Comparison of ENCODE assay signal across 13 cellular contexts in genomic region chrX:152507168-152507567, GRCh38. TPM values are rescaled to one million over a fixed set of nuclear protein-coding genes. Genes with fewer than 3 reads are reported as not detected.
"Had no signal": no experiment of that assay in that cellular context is flagged by ENCODE, and none has a peak within 500 bp of the region (broad histone marks: within the 10 kb centered on the region; RNA-seq: fewer than 3 reads in every experiment).

No MANE protein-coding gene starts in this region.

RNA-seq across cellular contexts. Expression of gene GABRA3, which starts 56.1 kb away (rescaled TPM):
- total RNA-seq: activated B cell treated with CpG ODN at 0.5 μM for 24 hours; activated CD4-positive, alpha-beta memory T cell treated with anti-CD3 and anti-CD28 coated beads for 36 hours; activated CD4-positive, alpha-beta memory T cell treated with anti-CD3 and anti-CD28 coated beads, Interleukin-2, amount 10 ng/mL, durations not matched to agents 7 days and 5 days; activated CD4-positive, alpha-beta T cell treated with anti-CD3 and anti-CD28 coated beads for 36 hours; activated CD4-positive, alpha-beta T cell treated with anti-CD3 and anti-CD28 coated beads, Interleukin-2, amount 10 ng/mL, durations not matched to agents 24 days and 14 days; activated CD4-positive, alpha-beta T cell treated with anti-CD3 and anti-CD28 coated beads, Interleukin-2, amount 10 ng/mL, durations not matched to agents 7 days and 5 days; activated CD8-positive, alpha-beta memory T cell treated with anti-CD3 and anti-CD28 coated beads for 36 hours; activated CD8-positive, alpha-beta memory T cell treated with anti-CD3 and anti-CD28 coated beads, Interleukin-2, amount 10 ng/mL, durations not matched to agents 7 days and 5 days; activated CD8-positive, alpha-beta T cell treated with anti-CD3 and anti-CD28 coated beads for 36 hours; activated CD8-positive, alpha-beta T cell treated with anti-CD3 and anti-CD28 coated beads, Interleukin-2, amount 10 ng/mL, durations not matched to agents 7 days and 5 days; T-helper 1 cell treated with Interleukin-12 subunit alpha and Interleukin-12 subunit beta and Interleukin-4 antibody, amounts not matched to agents 30 ng/mL and 1 ng/mL, for 36 hours; T-helper 17 cell; T-helper 2 cell treated with Interferon-gamma antibody and Interleukin-4, amounts not matched to agents 100 ng/mL and 5 ng/mL, for 36 hours had no signal
